ENCODE assay signal across 9 cellular contexts in the genomic region with DNA sequence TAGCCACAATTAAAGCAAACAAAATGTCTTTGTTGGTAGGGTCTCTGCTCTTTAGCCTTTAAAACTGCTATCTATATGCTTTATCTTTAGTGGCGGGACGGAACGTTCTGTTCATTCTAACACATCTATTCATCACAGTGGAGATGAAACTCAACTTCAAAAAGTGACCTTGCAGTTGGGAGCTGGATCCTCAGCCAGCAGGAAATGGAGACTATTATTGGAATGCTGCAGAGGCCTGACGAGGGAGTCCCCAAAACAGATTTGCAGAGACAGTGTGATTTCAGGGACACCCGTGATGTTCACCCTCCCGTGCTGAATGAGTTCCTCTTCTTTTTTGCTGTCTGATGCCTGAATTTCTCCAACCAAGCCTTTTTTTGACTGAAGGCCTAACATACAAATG.
"Had no signal": no experiment of that assay in that cellular context is flagged by ENCODE, and none has a peak within 500 bp of the region (broad histone marks: within the 10 kb centered on the region; RNA-seq: fewer than 3 reads in every experiment).

No MANE protein-coding gene starts in this region.

- H3K27ac ChIP-seq: GM23248, HL-60 had no signal

- H3K9ac ChIP-seq: GM23248 had no signal

- H3K4me3 ChIP-seq: GM23248, HAP-1 had no signal

- H3K36me3 ChIP-seq: HAP-1 had no signal

- H2AFZ ChIP-seq: GM23248 had no signal

- ATAC-seq: HCT116, HepG2 had no signal

- FAIRE-seq: H1, H54, HepG2 had no signal

- DNase-seq: GM23248, HFFc6, KG1 had no signal

- H3K9me3 ChIP-seq: HAP-1 had no signal
